In the genomic region with DNA sequence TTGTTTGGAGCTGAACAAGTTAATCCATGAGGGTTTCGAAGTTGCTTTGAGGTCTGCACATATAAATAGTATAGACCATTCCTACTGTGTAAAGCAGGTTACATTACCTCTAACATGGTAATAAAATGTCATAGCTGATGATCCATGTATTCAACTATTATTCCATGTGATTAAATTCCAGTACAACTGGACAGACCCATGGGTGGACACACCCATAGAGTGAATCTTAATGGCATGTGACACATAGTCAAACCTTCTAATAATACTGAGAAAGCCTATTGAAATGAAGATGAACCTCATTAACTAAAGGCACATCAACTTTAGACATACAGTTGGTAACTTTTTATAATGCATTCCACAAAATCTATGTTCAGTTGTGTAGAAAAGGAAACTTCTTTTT, we compare ENCODE assay signal across 21 cellular contexts. TPM values are rescaled to one million over a fixed set of nuclear protein-coding genes. Genes with fewer than 3 reads are reported as not detected.
"Had no signal": no experiment of that assay in that cellular context is flagged by ENCODE, and none has a peak within 500 bp of the region (broad histone marks: within the 10 kb centered on the region; RNA-seq: fewer than 3 reads in every experiment).

No MANE protein-coding gene starts in this region.

- H3K27me3 ChIP-seq: dorsolateral prefrontal cortex, esophagus squamous epithelium, sigmoid colon, tibial nerve, upper lobe of left lung had no signal

- DNase-seq: effector CD4-positive, alpha-beta T cell; esophagus squamous epithelium; foreskin melanocyte; hypothalamus; left ventricle myocardium superior; lower lobe of right lung; naive B cell; sigmoid colon; small intestine; stimulated activated CD4-positive, alpha-beta T cell treated with anti-CD3 and anti-CD28 coated beads, Interleukin-15, amount 100 ng/mL, for 24 hours; stimulated activated CD4-positive, alpha-beta T cell treated with anti-CD3 and anti-CD28 coated beads, Interleukin-2, amount 100 ng/mL, for 48 hours; stimulated activated naive B cell treated with anti-CD40 and anti-IgM and Interleukin-4, amounts not matched to agents 10 μg/mL and 1 μg/mL and 100 μg/mL, for 72 hours; upper lobe of left lung had no signal

- H3K9me3 Mint-ChIP-seq: neural crest cell; stimulated activated naive CD8-positive, alpha-beta T cell treated with anti-CD3 and anti-CD28 coated beads, Interleukin-15, Interleukin-2, amounts not matched to agents 100 ng/mL and 50 ng/mL, for 24 hours had no signal

- H3K27ac ChIP-seq: lower lobe of right lung, prostate gland, sigmoid colon, thoracic aorta, tibial nerve, upper lobe of left lung had no signal

- H3K4me1 Mint-ChIP-seq: naive B cell; neural crest cell; stimulated activated naive B cell treated with anti-CD40 and anti-IgM and Interleukin-4, amounts not matched to agents 10 μg/mL and 1 μg/mL and 100 μg/mL, for 72 hours had no signal

- H3K4me3 ChIP-seq: dorsolateral prefrontal cortex, esophagus squamous epithelium, lower lobe of right lung, prostate gland, sigmoid colon, thoracic aorta, tibial nerve, upper lobe of left lung had no signal

- H3K27ac Mint-ChIP-seq: naive B cell; natural killer cell treated with Interleukin-12 subunit alpha and Interleukin-12 subunit beta and Interleukin-15 and Interleukin-18, amount 100 ng/mL, for 72 hours; stimulated activated naive B cell treated with anti-CD40 and anti-IgM and Interleukin-4, amounts not matched to agents 10 μg/mL and 1 μg/mL and 100 μg/mL, for 72 hours; stimulated activated naive CD8-positive, alpha-beta T cell treated with anti-CD3 and anti-CD28 coated beads, Interleukin-15, Interleukin-2, amounts not matched to agents 100 ng/mL and 50 ng/mL, for 24 hours had no signal

- H3K36me3 Mint-ChIP-seq: naive B cell; natural killer cell treated with Interleukin-12 subunit alpha and Interleukin-12 subunit beta and Interleukin-15 and Interleukin-18, amount 100 ng/mL, for 72 hours; stimulated activated naive B cell treated with anti-CD40 and anti-IgM and Interleukin-4, amounts not matched to agents 10 μg/mL and 1 μg/mL and 100 μg/mL, for 72 hours had no signal

- ATAC-seq: left ventricle myocardium superior; lower lobe of right lung; natural killer cell treated with Interleukin-12 subunit alpha and Interleukin-12 subunit beta and Interleukin-15 and Interleukin-18, amount 100 ng/mL, for 72 hours; right cardiac atrium; stimulated activated naive B cell treated with anti-CD40 and anti-IgM and Interleukin-4, amounts not matched to agents 10 μg/mL and 1 μg/mL and 100 μg/mL, for 72 hours had no signal

- H3K4me3 Mint-ChIP-seq: naive B cell; natural killer cell treated with Interleukin-12 subunit alpha and Interleukin-12 subunit beta and Interleukin-15 and Interleukin-18, amount 100 ng/mL, for 72 hours; neural crest cell; stimulated activated naive B cell treated with anti-CD40 and anti-IgM and Interleukin-4, amounts not matched to agents 10 μg/mL and 1 μg/mL and 100 μg/mL, for 72 hours; stimulated activated naive CD8-positive, alpha-beta T cell treated with anti-CD3 and anti-CD28 coated beads, Interleukin-15, Interleukin-2, amounts not matched to agents 100 ng/mL and 50 ng/mL, for 24 hours had no signal

- H3K4me1 ChIP-seq: lower lobe of right lung, prostate gland, tibial nerve, upper lobe of left lung had no signal

- H3K36me3 ChIP-seq: esophagus squamous epithelium, lower lobe of right lung, prostate gland, sigmoid colon, thoracic aorta, tibial nerve, upper lobe of left lung had no signal

- H3K9me3 ChIP-seq: esophagus squamous epithelium, lower lobe of right lung, prostate gland, sigmoid colon, thoracic aorta, tibial nerve, upper lobe of left lung had no signal

RNA-seq across cellular contexts. Expression of a gene that starts 28.5 kb away (rescaled TPM):
- total RNA-seq: neural crest cell had no signal
